ENCODE assay signal across 29 cellular contexts in the genomic region with DNA sequence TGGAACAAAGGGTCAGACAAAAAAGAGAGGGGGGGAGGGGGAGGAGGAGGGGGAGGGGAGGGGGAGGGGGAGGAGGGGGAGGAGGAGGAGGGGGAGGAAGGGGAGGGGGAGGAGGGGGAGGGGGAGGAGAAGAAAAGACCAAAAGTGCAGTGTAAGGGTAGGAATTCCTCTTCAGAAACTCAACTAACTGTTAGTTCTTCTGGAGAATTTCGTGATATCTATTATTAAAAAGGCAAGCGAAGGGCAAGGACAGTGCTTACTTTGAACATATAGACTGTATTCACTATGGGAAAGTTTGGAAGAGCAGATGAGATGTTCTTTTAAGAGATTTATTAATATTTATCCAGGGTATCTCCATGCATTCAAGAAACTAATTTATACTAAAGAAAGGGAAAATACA.
"Had no signal": no experiment of that assay in that cellular context is flagged by ENCODE, and none has a peak within 500 bp of the region (broad histone marks: within the 10 kb centered on the region; RNA-seq: fewer than 3 reads in every experiment).

No MANE protein-coding gene starts in this region.

- H3K27me3 Mint-ChIP-seq: stimulated activated memory B cell treated with anti-CD40 and anti-IgM and Interleukin-4, amounts not matched to agents 10 μg/mL and 1 μg/mL and 100 μg/mL, for 72 hours; stimulated activated naive B cell treated with anti-CD40 and anti-IgM and Interleukin-4, amounts not matched to agents 10 μg/mL and 1 μg/mL and 100 μg/mL, for 72 hours; stimulated activated naive CD8-positive, alpha-beta T cell treated with anti-CD3 and anti-CD28 coated beads, Interleukin-15, amount 100 ng/mL, for 72 hours; stimulated activated naive CD8-positive, alpha-beta T cell treated with anti-CD3 and anti-CD28 coated beads, Interleukin-15, Interleukin-2, amounts not matched to agents 100 ng/mL and 50 ng/mL, for 24 hours; type B pancreatic cell had no signal

- H3K4me1 Mint-ChIP-seq: stimulated activated effector memory CD8-positive, alpha-beta T cell treated with anti-CD3 and anti-CD28 coated beads, Interleukin-12 subunit alpha, Interleukin-12 subunit beta, amount 100 ng/mL, for 72 hours; stimulated activated memory B cell treated with anti-CD40 and anti-IgM and Interleukin-4, amounts not matched to agents 10 μg/mL and 1 μg/mL and 100 μg/mL, for 72 hours; stimulated activated naive B cell treated with anti-CD40 and anti-IgM and Interleukin-4, amounts not matched to agents 10 μg/mL and 1 μg/mL and 100 μg/mL, for 72 hours; stimulated activated naive CD8-positive, alpha-beta T cell treated with anti-CD3 and anti-CD28 coated beads, Interleukin-15, amount 100 ng/mL, for 72 hours had no signal

- H3K4me1 ChIP-seq: stomach, suprapubic skin, testis, thyroid gland, tibial artery, transverse colon, upper lobe of left lung, upper lobe of right lung, uterus, vagina had no signal

- H3K36me3 Mint-ChIP-seq: stimulated activated effector memory CD8-positive, alpha-beta T cell treated with anti-CD3 and anti-CD28 coated beads, Interleukin-12 subunit alpha, Interleukin-12 subunit beta, amount 100 ng/mL, for 72 hours; stimulated activated memory B cell treated with anti-CD40 and anti-IgM and Interleukin-4, amounts not matched to agents 10 μg/mL and 1 μg/mL and 100 μg/mL, for 72 hours; stimulated activated naive B cell treated with anti-CD40 and anti-IgM and Interleukin-4, amounts not matched to agents 10 μg/mL and 1 μg/mL and 100 μg/mL, for 72 hours had no signal

- FAIRE-seq: urothelium cell line had no signal

- H3K9me3 ChIP-seq: stomach, suprapubic skin, testis, thoracic aorta, thyroid gland, tibial artery, tibial nerve, transverse colon, upper lobe of left lung, upper lobe of right lung, uterus, vagina had no signal

- H3K36me3 ChIP-seq: stomach, suprapubic skin, thoracic aorta, thyroid gland, tibial artery, tibial nerve, transverse colon, upper lobe of left lung, upper lobe of right lung, uterus, vagina had no signal

- H3K4me3 ChIP-seq: stomach, suprapubic skin, testis, thoracic aorta, thyroid gland, tibial artery, tibial nerve, transverse colon, upper lobe of left lung, upper lobe of right lung, uterus, vagina had no signal

- DNase-seq: stimulated activated CD4-positive, alpha-beta T cell treated with anti-CD3 and anti-CD28 coated beads, Interleukin-2, amount 100 ng/mL, for 48 hours; stimulated activated CD4-positive, alpha-beta T cell treated with anti-CD3 and anti-CD28 coated beads, Interleukin-4, amount 100 ng/mL, for 1 hour; stimulated activated CD4-positive, alpha-beta T cell treated with anti-CD3 and anti-CD28 coated beads, Interleukin-4, amount 100 ng/mL, for 24 hours; stimulated activated CD4-positive, alpha-beta T cell treated with anti-CD3 and anti-CD28 coated beads, Interleukin-4, amount 100 ng/mL, for 4 hours; stimulated activated CD8-positive, alpha-beta memory T cell treated with anti-CD3 and anti-CD28 coated beads, Interleukin-4, amount 100 ng/mL, for 48 hours; stimulated activated naive B cell treated with anti-CD40 and anti-IgM and Interleukin-4, amounts not matched to agents 10 μg/mL and 1 μg/mL and 100 μg/mL, for 72 hours; stimulated activated naive CD4-positive, alpha-beta T cell; stimulated activated naive CD4-positive, alpha-beta T cell treated with Interleukin-2 at 50 U/mL for 16 hours; stimulated activated naive CD8-positive, alpha-beta T cell treated with anti-CD3 and anti-CD28 coated beads, Interleukin-15, amount 100 ng/mL, for 72 hours; stimulated activated naive CD8-positive, alpha-beta T cell treated with anti-CD3 and anti-CD28 coated beads, Interleukin-15, Interleukin-2, amounts not matched to agents 100 U/mL and 50 U/mL, for 24 hours; stomach; substantia nigra; testis; thyroid gland; tibial artery; transverse colon; trophoblast cell; upper lobe of left lung; upper lobe of right lung; uterus had no signal

- H3K27me3 ChIP-seq: stomach, suprapubic skin, testis, thyroid gland, tibial artery, tibial nerve, transverse colon, upper lobe of left lung, upper lobe of right lung, uterus, vagina had no signal

- H3K4me3 Mint-ChIP-seq: stimulated activated effector memory CD8-positive, alpha-beta T cell treated with anti-CD3 and anti-CD28 coated beads, Interleukin-12 subunit alpha, Interleukin-12 subunit beta, amount 100 ng/mL, for 72 hours; stimulated activated memory B cell treated with anti-CD40 and anti-IgM and Interleukin-4, amounts not matched to agents 10 μg/mL and 1 μg/mL and 100 μg/mL, for 72 hours; stimulated activated naive B cell treated with anti-CD40 and anti-IgM and Interleukin-4, amounts not matched to agents 10 μg/mL and 1 μg/mL and 100 μg/mL, for 72 hours; stimulated activated naive CD8-positive, alpha-beta T cell treated with anti-CD3 and anti-CD28 coated beads, Interleukin-15, amount 100 ng/mL, for 72 hours; stimulated activated naive CD8-positive, alpha-beta T cell treated with anti-CD3 and anti-CD28 coated beads, Interleukin-15, Interleukin-2, amounts not matched to agents 100 ng/mL and 50 ng/mL, for 24 hours; type B pancreatic cell had no signal

- ATAC-seq: stimulated activated effector memory CD8-positive, alpha-beta T cell treated with anti-CD3 and anti-CD28 coated beads, Interleukin-12 subunit alpha, Interleukin-12 subunit beta, amount 100 ng/mL, for 72 hours; stimulated activated memory B cell treated with anti-CD40 and anti-IgM and Interleukin-4, amounts not matched to agents 10 μg/mL and 1 μg/mL and 100 μg/mL, for 72 hours; stimulated activated naive B cell treated with anti-CD40 and anti-IgM and Interleukin-4, amounts not matched to agents 10 μg/mL and 1 μg/mL and 100 μg/mL, for 72 hours; stimulated activated naive CD8-positive, alpha-beta T cell treated with anti-CD3 and anti-CD28 coated beads, Interleukin-15, amount 100 ng/mL, for 72 hours; stimulated activated naive CD8-positive, alpha-beta T cell treated with anti-CD3 and anti-CD28 coated beads, Interleukin-15, Interleukin-2, amounts not matched to agents 100 U/mL and 50 U/mL, for 24 hours; upper lobe of right lung had no signal

- H3K27ac ChIP-seq: stomach, suprapubic skin, testis, thoracic aorta, thyroid gland, tibial artery, tibial nerve, transverse colon, upper lobe of left lung, upper lobe of right lung, uterus, vagina had no signal

- H3K27ac Mint-ChIP-seq: stimulated activated effector memory CD8-positive, alpha-beta T cell treated with anti-CD3 and anti-CD28 coated beads, Interleukin-12 subunit alpha, Interleukin-12 subunit beta, amount 100 ng/mL, for 72 hours; stimulated activated memory B cell treated with anti-CD40 and anti-IgM and Interleukin-4, amounts not matched to agents 10 μg/mL and 1 μg/mL and 100 μg/mL, for 72 hours; stimulated activated naive B cell treated with anti-CD40 and anti-IgM and Interleukin-4, amounts not matched to agents 10 μg/mL and 1 μg/mL and 100 μg/mL, for 72 hours; stimulated activated naive CD8-positive, alpha-beta T cell treated with anti-CD3 and anti-CD28 coated beads, Interleukin-15, amount 100 ng/mL, for 72 hours; stimulated activated naive CD8-positive, alpha-beta T cell treated with anti-CD3 and anti-CD28 coated beads, Interleukin-15, Interleukin-2, amounts not matched to agents 100 ng/mL and 50 ng/mL, for 24 hours; type B pancreatic cell had no signal
